ENCODE assay signal across 9 cellular contexts in the genomic region with DNA sequence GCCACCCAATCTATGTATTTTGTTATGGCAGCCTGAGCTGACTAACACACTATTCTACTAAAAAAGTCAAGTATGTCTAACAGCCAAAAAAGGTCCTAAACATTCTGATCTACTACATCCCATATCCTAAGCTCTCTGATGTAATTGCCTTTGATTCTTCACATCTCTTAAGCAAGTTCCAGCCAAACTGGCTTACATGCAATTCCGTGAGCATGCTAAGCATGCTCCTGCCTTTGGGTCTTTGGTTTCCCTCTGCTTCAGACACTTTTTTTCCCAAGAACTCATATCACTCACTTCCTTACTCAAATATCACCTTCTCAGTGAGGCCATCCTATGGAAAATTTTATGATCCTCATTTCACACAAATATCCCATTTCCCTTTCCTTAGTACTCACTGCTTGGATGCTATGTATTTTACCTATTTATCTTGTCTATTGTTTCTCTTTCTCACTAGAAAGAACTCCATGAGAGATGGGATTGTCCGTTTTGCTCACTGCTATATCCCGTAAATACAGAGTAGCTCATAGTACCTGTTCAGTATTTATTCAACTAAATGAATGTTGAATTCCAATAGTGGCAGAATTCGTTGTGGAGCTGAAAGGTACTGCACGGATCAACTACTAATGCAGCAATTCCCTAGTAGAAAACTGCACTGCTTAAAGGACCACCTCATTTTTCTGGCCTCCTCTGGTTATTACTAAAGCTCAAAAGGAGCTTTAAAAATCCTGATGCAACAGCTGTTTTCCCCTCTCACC. TPM values are rescaled to one million over a fixed set of nuclear protein-coding genes. Genes with fewer than 3 reads are reported as not detected.
A peak's percentile ranks its signal among the peaks of the same experiment; 100 is the strongest.
DNase-seq lines count a peak whose midpoint lies in the region; ATAC-seq and TF ChIP-seq lines count a peak whose summit lies in the region.
"Had no signal": no experiment of that assay in that cellular context is flagged by ENCODE, and none has a peak within 500 bp of the region (broad histone marks: within the 10 kb centered on the region; RNA-seq: fewer than 3 reads in every experiment).

No MANE protein-coding gene starts in this region.

- peak overlapping the region; percentile 80 for H3K27ac Mint-ChIP-seq in activated CD4-positive, alpha-beta memory T cell treated with anti-CD3 and anti-CD28 coated beads, Interleukin-2, amount 10 ng/mL, durations not matched to agents 7 days and 5 days

- intact Hi-C loops in heart right ventricle (cut with DNase I), result loop anchor here in 8 of 10 donors (5.0 to 10.0 kb wide), 8 partner anchors 104 to 516 kb away; no protein-coding TSS in a partner anchor
- intact Hi-C loops in left cardiac atrium (cut with DNase I), result loop anchor here (5.0 to 10.0 kb wide), 3 partner anchors 119 to 326 kb away; no protein-coding TSS in a partner anchor
- intact Hi-C loops in uterus (cut with DNase I; ENCODE audit: low total_unique reads), result no loop called here

- H3K9me3 ChIP-seq in heart right ventricle (no peaks in the 10 kb centered on the region), uterus (no peaks in the 10 kb centered on the region)

- H3K9me3 Mint-ChIP-seq in activated CD4-positive, alpha-beta memory T cell treated with anti-CD3 and anti-CD28 coated beads, Interleukin-2, amount 10 ng/mL, durations not matched to agents 7 days and 5 days, result no peaks in the 10 kb centered on the region

- H3K27ac ChIP-seq in heart right ventricle (peak overlapping the region in 5 of 10 donors; percentile 86 to 98 (median 96)), uterus (peak overlapping the region; percentile 97)
- H3K27ac ChIP-seq: cardiac muscle cell had no signal

- no peak for TF ChIP-seq POLR2A in uterus (IDR thresholded peaks at IDR 0.05)

- CTCF ChIA-PET in activated CD4-positive, alpha-beta memory T cell treated with anti-CD3 and anti-CD28 coated beads, Interleukin-2, amount 10 ng/mL, durations not matched to agents 7 days and 5 days (lab: Charles Lee), result interaction anchor here (1.5 kb wide), 1 partner anchor 12 kb away, joined by 3 read pairs; no protein-coding TSS in a partner anchor

- peaks cover 9% of the 10 kb centered on the region for H3K36me3 Mint-ChIP-seq in activated CD4-positive, alpha-beta memory T cell treated with anti-CD3 and anti-CD28 coated beads, Interleukin-2, amount 10 ng/mL, durations not matched to agents 7 days and 5 days (ENCODE audit: low read depth)

- no peaks in the 10 kb centered on the region for H3K27me3 Mint-ChIP-seq in activated CD4-positive, alpha-beta memory T cell treated with anti-CD3 and anti-CD28 coated beads, Interleukin-2, amount 10 ng/mL, durations not matched to agents 7 days and 5 days

- no peak for ATAC-seq in heart right ventricle
- ATAC-seq in left cardiac atrium, result no peak
- no peak for ATAC-seq in HG02973 (IDR thresholded peaks at IDR 0.05; ENCODE audit: unreplicated experiment)
- ATAC-seq in HG03196 (IDR thresholded peaks at IDR 0.05; ENCODE audit: unreplicated experiment), result no peak
- ATAC-seq in GM18867 (IDR thresholded peaks at IDR 0.05; ENCODE audit: unreplicated experiment), result no peak

- TF ChIP-seq CTCF in heart right ventricle (IDR thresholded peaks at IDR 0.05) (peak in 1 of 9 donors; percentile 23), uterus (IDR thresholded peaks at IDR 0.05) (peak in 3 of 4 experiments; percentile 2 to 18 (median 10))

- DNase-seq in heart right ventricle (no peak), left cardiac atrium (no peak), kidney tubule cell (ENCODE audit: low spot score) (peak; percentile 53), uterus (no peak)
- DNase-seq in activated CD4-positive, alpha-beta memory T cell treated with anti-CD3 and anti-CD28 coated beads, Interleukin-2, amount 10 ng/mL, durations not matched to agents 7 days and 5 days, result no peak

- peaks cover 0 to 63% (median 52%) of the 10 kb centered on the region in 9 donors for H3K4me1 ChIP-seq in heart right ventricle
- H3K4me1 ChIP-seq in uterus, result no peaks in the 10 kb centered on the region

- peaks cover 50% of the 10 kb centered on the region for H3K4me1 Mint-ChIP-seq in activated CD4-positive, alpha-beta memory T cell treated with anti-CD3 and anti-CD28 coated beads, Interleukin-2, amount 10 ng/mL, durations not matched to agents 7 days and 5 days

- H3K27me3 ChIP-seq in heart right ventricle (peaks cover 0 to 6% (median 0%) of the 10 kb centered on the region in 7 donors), uterus (no peaks in the 10 kb centered on the region)
- H3K27me3 ChIP-seq: cardiac muscle cell had no signal

- peak overlapping the region in 8 of 10 donors; percentile 72 to 95 (median 76) for H3K4me3 ChIP-seq in heart right ventricle
- peak overlapping the region; percentile 68 to 88 for H3K4me3 ChIP-seq in uterus

- H3K36me3 ChIP-seq in heart right ventricle (peaks cover 0 to 8% (median 0%) of the 10 kb centered on the region in 9 donors), uterus (no peaks in the 10 kb centered on the region)
- H3K36me3 ChIP-seq: cardiac muscle cell had no signal

- WGBS in heart right ventricle, 2 donors, result 66 to 69% methylated on average over 5 of the region's 5 CpGs

- POLR2A ChIA-PET in activated CD4-positive, alpha-beta memory T cell treated with anti-CD3 and anti-CD28 coated beads, Interleukin-2, amount 10 ng/mL, durations not matched to agents 7 days and 5 days (lab: Charles Lee), result interaction anchor here (1.2 to 1.6 kb wide), 2 partner anchors 11 to 79 kb away, joined by 3 read pairs; no protein-coding TSS in a partner anchor

- peak overlapping the region; percentile 76 for H3K4me3 Mint-ChIP-seq in activated CD4-positive, alpha-beta memory T cell treated with anti-CD3 and anti-CD28 coated beads, Interleukin-2, amount 10 ng/mL, durations not matched to agents 7 days and 5 days

RNA-seq across cellular contexts. Expression of a gene that starts 2.3 kb away (rescaled TPM):
- 10 to 100 TPM; 11.9 to 23.0 (median 16.5) TPM for total RNA-seq in heart right ventricle
- 1 to 10 TPM; 2.5 to 5.2 TPM for polyA plus RNA-seq in heart right ventricle
- 10 to 100 TPM; 13.2 to 20.1 TPM for total RNA-seq in left cardiac atrium
- total RNA-seq in activated CD4-positive, alpha-beta memory T cell treated with anti-CD3 and anti-CD28 coated beads, Interleukin-2, amount 10 ng/mL, durations not matched to agents 7 days and 5 days, result 10 to 100 TPM; 14.6 to 14.8 TPM
- total RNA-seq in uterus, result 10 to 100 TPM; 21.9 to 78.6 (median 22.2) TPM
